Comparison of ENCODE assay signal across 8 cellular contexts in the genomic region with DNA sequence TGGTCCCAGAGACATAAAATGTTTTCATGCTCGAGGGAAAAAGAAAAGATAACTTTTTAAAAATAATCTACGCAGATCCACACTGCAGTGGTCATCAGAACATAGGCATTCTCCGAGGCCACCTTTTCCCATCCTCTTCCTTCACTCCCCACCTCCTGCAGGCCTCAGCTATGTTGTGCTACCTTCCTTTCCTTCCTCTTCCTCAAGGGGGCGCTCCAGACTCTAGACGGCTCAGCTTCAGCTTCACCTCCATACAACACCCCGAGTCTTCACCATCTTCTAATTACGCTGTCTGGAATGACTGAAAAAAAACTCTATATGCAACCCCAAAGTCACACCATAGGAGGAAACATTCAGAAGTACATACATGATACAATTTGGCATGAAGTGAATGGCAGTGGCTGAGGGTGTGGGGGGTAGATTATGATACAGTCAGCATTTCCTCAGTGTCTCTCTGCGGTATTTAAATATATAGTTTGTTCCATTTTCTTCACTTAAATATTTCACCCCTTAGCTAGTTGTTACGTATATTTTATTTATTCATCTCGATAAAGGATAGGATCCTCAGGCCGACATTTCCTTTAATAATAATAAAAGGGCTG.
A peak's percentile ranks its signal among the peaks of the same experiment; 100 is the strongest.
DNase-seq lines count a peak whose midpoint lies in the region; TF ChIP-seq lines count a peak whose summit lies in the region.

No MANE protein-coding gene starts in this region.

- H3K36me3 ChIP-seq in Loucy (ENCODE audit: insufficient read depth, low read length) (no peaks in the 10 kb centered on the region), kidney epithelial cell (ENCODE audit: control insufficient read depth, insufficient read depth, low read length) (no peaks in the 10 kb centered on the region)

- DNase-seq in HCEC 1CT (peak; percentile 49), T-helper 22 cell (ENCODE audit: low read depth) (peak; percentile 1), astrocyte of the hippocampus (ENCODE audit: low read depth, low spot score) (peak; percentile 75), kidney epithelial cell (ENCODE audit: low read depth) (no peak), HPDE6-E6E7 (ENCODE audit: extremely low spot score) (no peak)
- DNase-seq in stimulated activated CD4-positive, alpha-beta T cell treated with anti-CD3 and anti-CD28 coated beads, TNF-alpha, amount 100 ng/mL, for 48 hours (ENCODE audit: low read depth in 3 of 3): peak; percentile 10 to 43 (median 41)

- H3K27me3 ChIP-seq in Loucy (ENCODE audit: insufficient read depth, low read length, poor library complexity, severe bottlenecking) (no peaks in the 10 kb centered on the region), kidney epithelial cell (ENCODE audit: control insufficient read depth, insufficient read depth, low read length) (no peaks in the 10 kb centered on the region)

- H3F3A ChIP-seq in Loucy (ENCODE audit: low read depth): no peaks in the 10 kb centered on the region

- H3K79me2 ChIP-seq in Loucy (ENCODE audit: insufficient read depth, low read length): no peaks in the 10 kb centered on the region

- no peak overlapping the region for H3K4me2 ChIP-seq in Loucy (ENCODE audit: low read depth, low read length, poor library complexity, severe bottlenecking)

- H3K4me1 ChIP-seq in Loucy (ENCODE audit: insufficient read depth, low read length, poor library complexity, severe bottlenecking): no peaks in the 10 kb centered on the region

- H3K4me3 ChIP-seq in Loucy (ENCODE audit: low read length, poor library complexity, severe bottlenecking) (no peak overlapping the region), kidney epithelial cell (ENCODE audit: low read depth, low read length) (no peak overlapping the region)

- no peaks in the 10 kb centered on the region for H3K9me2 ChIP-seq in Loucy (replicated peaks; ENCODE audit: low read depth, low read length)

- TF ChIP-seq CTCF in GM12873 (IDR thresholded peaks at IDR 0.05; ENCODE audit: insufficient read depth, low read depth, low read length, missing control alignments): peak; percentile 79
- TF ChIP-seq CTCF in Loucy (conservative IDR thresholded peaks at IDR 0.05; ENCODE audit: low read length): peak; percentile 96
- TF ChIP-seq CTCF in kidney epithelial cell (IDR thresholded peaks at IDR 0.05; ENCODE audit: insufficient read depth, low read length, poor library complexity, severe bottlenecking): peak; percentile 72

- H3K9me3 ChIP-seq in Loucy (ENCODE audit: insufficient read depth, low read depth, low read length): no peaks in the 10 kb centered on the region

- no peaks in the 10 kb centered on the region for H4K20me1 ChIP-seq in Loucy (ENCODE audit: insufficient read depth, low read length, poor library complexity, severe bottlenecking)

- no peak overlapping the region for H3K9ac ChIP-seq in Loucy (ENCODE audit: low read depth, low read length, poor library complexity, severe bottlenecking)

- no peak overlapping the region for H2AFZ ChIP-seq in Loucy (ENCODE audit: low read length)

Comparison
In these comparisons a context has a peak if more than half of its experiments do, and no peak if none do; other contexts are left out.
1. DNase-seq: peak in HCEC 1CT (single experiment), T-helper 22 cell (single experiment), astrocyte of the hippocampus (single experiment) and stimulated activated CD4-positive, alpha-beta T cell treated with anti-CD3 and anti-CD28 coated beads, TNF-alpha, amount 100 ng/mL, for 48 hours (3 of 3); none in kidney epithelial cell (single experiment) and HPDE6-E6E7 (single experiment).
2. Peak in every context shown above with its lines, with median percentiles within 50 percentile points of each other: CTCF ChIP-seq.